In genomic region chr5:32563614-32564013, GRCh38 we compare ENCODE assay signal across 26 cellular contexts.
"Had no signal": no experiment of that assay in that cellular context is flagged by ENCODE, and none has a peak within 500 bp of the region (broad histone marks: within the 10 kb centered on the region; RNA-seq: fewer than 3 reads in every experiment).

No MANE protein-coding gene starts in this region.

- H3K27me3 ChIP-seq: pancreas, stomach, testis, thyroid gland, transverse colon, upper lobe of left lung, vagina had no signal

- H3K27ac ChIP-seq: pancreas, psoas muscle, skin epidermis, stomach, testis, thyroid gland, transverse colon, upper lobe of left lung, vagina had no signal

- H3K36me3 ChIP-seq: pancreas, stomach, thyroid gland, transverse colon, upper lobe of left lung, vagina had no signal

- H3K4me1 ChIP-seq: pancreas, psoas muscle, stomach, testis, thyroid gland, upper lobe of left lung, vagina had no signal

- H3K4me3 ChIP-seq: lung, mucosa of descending colon, pancreas, psoas muscle, skin epidermis, stomach, testis, thyroid gland, transverse colon, upper lobe of left lung, vagina had no signal

- DNase-seq: head of caudate nucleus; islet precursor cell; midbrain; mucosa of descending colon; naive thymus-derived CD4-positive, alpha-beta T cell; nucleus accumbens; pancreas; posterior cingulate gyrus; psoas muscle; stimulated activated CD4-positive, alpha-beta T cell treated with anti-CD3 and anti-CD28 coated beads, Interleukin-12 subunit alpha, Interleukin-12 subunit beta, amount 100 ng/mL, for 4 hours; stimulated activated CD4-positive, alpha-beta T cell treated with anti-CD3 and anti-CD28 coated beads, Interleukin-15, amount 100 ng/mL, for 24 hours; stimulated activated CD4-positive, alpha-beta T cell treated with anti-CD3 and anti-CD28 coated beads, Interleukin-2, amount 100 ng/mL, for 24 hours; stimulated activated CD4-positive, alpha-beta T cell treated with anti-CD3 and anti-CD28 coated beads, Interleukin-4, amount 100 ng/mL, for 1 hour; stimulated activated naive B cell treated with anti-CD40 and anti-IgM and Interleukin-4, amounts not matched to agents 10 μg/mL and 1 μg/mL and 100 μg/mL, for 72 hours; stimulated activated naive CD8-positive, alpha-beta T cell treated with anti-CD3 and anti-CD28 coated beads, Interleukin-15, Interleukin-2, amounts not matched to agents 100 U/mL and 50 U/mL, for 24 hours; stomach; testis; thyroid gland; transverse colon; upper lobe of left lung had no signal

- H3K9me3 ChIP-seq: mucosa of descending colon, pancreas, psoas muscle, stomach, testis, thyroid gland, transverse colon, upper lobe of left lung, vagina had no signal

- ATAC-seq: left lobe of liver; naive thymus-derived CD4-positive, alpha-beta T cell; natural killer cell treated with Interleukin-12 subunit alpha and Interleukin-12 subunit beta and Interleukin-15 and Interleukin-18, amount 100 ng/mL, for 72 hours; pancreas; psoas muscle; sciatic nerve; stimulated activated naive B cell treated with anti-CD40 and anti-IgM and Interleukin-4, amounts not matched to agents 10 μg/mL and 1 μg/mL and 100 μg/mL, for 72 hours; stimulated activated naive CD8-positive, alpha-beta T cell treated with anti-CD3 and anti-CD28 coated beads, Interleukin-15, Interleukin-2, amounts not matched to agents 100 U/mL and 50 U/mL, for 24 hours had no signal

- FAIRE-seq: pancreas had no signal
